In genomic region chr2:64482243-64482642, GRCh38 we compare ENCODE assay signal across 21 cellular contexts.
"Had no signal": no experiment of that assay in that cellular context is flagged by ENCODE, and none has a peak within 500 bp of the region (broad histone marks: within the 10 kb centered on the region; RNA-seq: fewer than 3 reads in every experiment).

No MANE protein-coding gene starts in this region.

- DNase-seq: activated CD4-positive, alpha-beta T cell treated with anti-CD3 and anti-CD28 coated beads, Interleukin-2, amount 50 U/mL, for 4 hours; activated CD8-positive, alpha-beta memory T cell treated with anti-CD3 and anti-CD28 coated beads for 24 hours; activated CD8-positive, alpha-beta memory T cell treated with anti-CD3 and anti-CD28 coated beads, Interleukin-2, amount 50 U/mL, for 4 hours; activated naive CD4-positive, alpha-beta T cell treated with Interleukin-2 at 50 U/mL for 16 hours; activated naive CD8-positive, alpha-beta T cell treated with anti-CD3 and anti-CD28 coated beads for 36 hours; activated T-cell treated with anti-CD3 and anti-CD28 coated beads, Interleukin-2, amount 50 U/mL, for 24 hours; amniotic stem cell; colonic mucosa; dorsolateral prefrontal cortex; effector memory CD8-positive, alpha-beta T cell; heart left ventricle; occipital lobe; stimulated activated CD4-positive, alpha-beta T cell treated with anti-CD3 and anti-CD28 coated beads, Interleukin-2, amount 100 ng/mL, for 48 hours; stimulated activated CD8-positive, alpha-beta memory T cell treated with anti-CD3 and anti-CD28 coated beads, Interleukin-4, amount 100 ng/mL, for 48 hours; stimulated activated naive B cell treated with anti-CD40 and anti-IgM and Interleukin-4, amounts not matched to agents 10 μg/mL and 1 μg/mL and 100 μg/mL, for 72 hours had no signal

- H3K4me1 ChIP-seq: colonic mucosa had no signal

- H3K4me3 Mint-ChIP-seq: activated CD4-positive, alpha-beta T cell treated with anti-CD3 and anti-CD28 coated beads for 36 hours; activated naive CD8-positive, alpha-beta T cell treated with anti-CD3 and anti-CD28 coated beads for 36 hours; activated T-cell treated with anti-CD3 and anti-CD28 coated beads, Interleukin-2, amount 50 U/mL, for 24 hours; effector memory CD8-positive, alpha-beta T cell; memory B cell; nephron; stimulated activated naive B cell treated with anti-CD40 and anti-IgM and Interleukin-4, amounts not matched to agents 10 μg/mL and 1 μg/mL and 100 μg/mL, for 72 hours; WTC11 had no signal

- H3K36me3 Mint-ChIP-seq: activated naive CD8-positive, alpha-beta T cell treated with anti-CD3 and anti-CD28 coated beads for 36 hours; memory B cell; stimulated activated naive B cell treated with anti-CD40 and anti-IgM and Interleukin-4, amounts not matched to agents 10 μg/mL and 1 μg/mL and 100 μg/mL, for 72 hours; WTC11 had no signal

- H3K9me3 Mint-ChIP-seq: activated naive CD8-positive, alpha-beta T cell treated with anti-CD3 and anti-CD28 coated beads for 36 hours; activated T-cell treated with anti-CD3 and anti-CD28 coated beads, Interleukin-2, amount 50 U/mL, for 24 hours; activated T-helper 2 cell treated with anti-CD3 and anti-CD28 coated beads, Interferon-gamma antibody, Interleukin-2, Interleukin-4, amounts not matched to agents 10 μg/mL and 5 μg/mL and 100 μg/mL, durations not matched to agents 14 hours and 24 hours and 36 hours; effector memory CD8-positive, alpha-beta T cell; memory B cell; nephron; stimulated activated naive B cell treated with anti-CD40 and anti-IgM and Interleukin-4, amounts not matched to agents 10 μg/mL and 1 μg/mL and 100 μg/mL, for 72 hours had no signal

- H3K36me3 ChIP-seq: colonic mucosa, heart left ventricle, transverse colon had no signal

- ATAC-seq: activated CD4-positive, alpha-beta T cell treated with anti-CD3 and anti-CD28 coated beads for 36 hours; effector memory CD8-positive, alpha-beta T cell; stimulated activated naive B cell treated with anti-CD40 and anti-IgM and Interleukin-4, amounts not matched to agents 10 μg/mL and 1 μg/mL and 100 μg/mL, for 72 hours had no signal

- H3K27ac ChIP-seq: colonic mucosa, dorsolateral prefrontal cortex, heart left ventricle, transverse colon had no signal

- H3K27ac Mint-ChIP-seq: activated CD4-positive, alpha-beta T cell treated with anti-CD3 and anti-CD28 coated beads for 36 hours; activated naive CD8-positive, alpha-beta T cell treated with anti-CD3 and anti-CD28 coated beads for 36 hours; activated T-cell treated with anti-CD3 and anti-CD28 coated beads, Interleukin-2, amount 50 U/mL, for 24 hours; activated T-helper 2 cell treated with anti-CD3 and anti-CD28 coated beads, Interferon-gamma antibody, Interleukin-2, Interleukin-4, amounts not matched to agents 10 μg/mL and 5 μg/mL and 100 μg/mL, durations not matched to agents 14 hours and 24 hours and 36 hours; effector memory CD8-positive, alpha-beta T cell; memory B cell; nephron; stimulated activated naive B cell treated with anti-CD40 and anti-IgM and Interleukin-4, amounts not matched to agents 10 μg/mL and 1 μg/mL and 100 μg/mL, for 72 hours; WTC11 had no signal

- H3K9me3 ChIP-seq: colonic mucosa, heart left ventricle, transverse colon had no signal

- H3K4me3 ChIP-seq: colonic mucosa, dorsolateral prefrontal cortex, heart left ventricle, transverse colon had no signal

- H3K27me3 Mint-ChIP-seq: activated CD4-positive, alpha-beta T cell treated with anti-CD3 and anti-CD28 coated beads for 36 hours; activated T-cell treated with anti-CD3 and anti-CD28 coated beads, Interleukin-2, amount 50 U/mL, for 24 hours; memory B cell; stimulated activated naive B cell treated with anti-CD40 and anti-IgM and Interleukin-4, amounts not matched to agents 10 μg/mL and 1 μg/mL and 100 μg/mL, for 72 hours had no signal

- H3K27me3 ChIP-seq: colonic mucosa, dorsolateral prefrontal cortex, transverse colon had no signal

- H3K4me1 Mint-ChIP-seq: memory B cell had no signal
